ENCODE assay signal across 9 cellular contexts in genomic region chr15:72365844-72366243, GRCh38. TPM values are rescaled to one million over a fixed set of nuclear protein-coding genes. Genes with fewer than 3 reads are reported as not detected.
DNase-seq lines count a peak whose midpoint lies in the region; ATAC-seq and TF ChIP-seq lines count a peak whose summit lies in the region.
"Had no signal": no experiment of that assay in that cellular context is flagged by ENCODE, and none has a peak within 500 bp of the region (broad histone marks: within the 10 kb centered on the region; RNA-seq: fewer than 3 reads in every experiment).

No MANE protein-coding gene starts in this region.

- no peaks in the 10 kb centered on the region for H3K4me1 ChIP-seq in mucosa of descending colon (ENCODE audit: low read depth)
- H3K4me1 ChIP-seq in endodermal cell (ENCODE audit: control insufficient read depth, insufficient read depth, low read length): no peaks in the 10 kb centered on the region

- POLR2A ChIA-PET in RWPE1 (lab: Yijun Ruan, JAX; ENCODE audit: low non-redundant PET): no interaction called here

- H3K36me3 ChIP-seq in mucosa of descending colon (ENCODE audit: low read depth): no peaks in the 10 kb centered on the region
- peaks cover 23% of the 10 kb centered on the region for H3K36me3 ChIP-seq in endodermal cell (ENCODE audit: control insufficient read depth, insufficient read depth, low read length)

- TF ChIP-seq CTCF in mucosa of descending colon (IDR thresholded peaks at IDR 0.05): no peak
- TF ChIP-seq CTCF in endodermal cell (conservative IDR thresholded peaks at IDR 0.05): no peak
- TF ChIP-seq CTCF in RWPE1 (conservative IDR thresholded peaks at IDR 0.05; ENCODE audit: low read depth): no peak

- CTCF ChIA-PET in RWPE1 (lab: Yijun Ruan, JAX): interaction anchor here (0.6 kb wide), 2 partner anchors 139 to 1104 kb away, joined by 3 to 4 read pairs; no protein-coding TSS in a partner anchor

- H3K27ac ChIP-seq in endodermal cell (ENCODE audit: low read depth, low read length): no peak overlapping the region
- H3K27ac ChIP-seq in RWPE1: no peak overlapping the region
- H3K27ac ChIP-seq: heart right ventricle had no signal

- H3K4me3 ChIP-seq in mucosa of descending colon (no peak overlapping the region), endodermal cell (ENCODE audit: low read length) (no peak overlapping the region)
- H3K4me3 ChIP-seq: heart right ventricle had no signal

- H3K36me3 Mint-ChIP-seq in endodermal cell (ENCODE audit: low read depth): peaks cover 16% of the 10 kb centered on the region

- peak; percentile 79 for ATAC-seq in GM18868 (IDR thresholded peaks at IDR 0.05; ENCODE audit: unreplicated experiment)
- peak; percentile 81 for ATAC-seq in HG02623 (IDR thresholded peaks at IDR 0.05; ENCODE audit: unreplicated experiment)
- ATAC-seq in mucosa of descending colon: peak; percentile 64

- H3K9me3 ChIP-seq in mucosa of descending colon (no peaks in the 10 kb centered on the region), endodermal cell (ENCODE audit: control insufficient read depth, low read length) (no peaks in the 10 kb centered on the region)
- H3K9me3 ChIP-seq: heart right ventricle had no signal

- no peak overlapping the region for H3K9ac ChIP-seq in endodermal cell (ENCODE audit: extremely low read depth, low read length, poor library complexity, severe bottlenecking)

- no peak overlapping the region for H3K27ac Mint-ChIP-seq in endodermal cell

- 90 to 100% methylated on average over 1 of the region's 1 CpG for WGBS in endodermal cell (ENCODE audit: insufficient coverage in 1 of 2, insufficient read length in 1 of 2), 2 experiments

- intact Hi-C loops in mucosa of descending colon (cut with DNase I, micrococcal nuclease): no loop called here

- H3K27me3 ChIP-seq in endodermal cell (ENCODE audit: control insufficient read depth, insufficient read depth, low read length, poor library complexity, severe bottlenecking): no peaks in the 10 kb centered on the region
- H3K27me3 ChIP-seq: heart right ventricle had no signal

- DNase-seq in NOMO-1 (lab: John Stamatoyannopoulos, UW; ENCODE audit: unreplicated experiment in 2 of 2) (peak; percentile 79 to 86), mucosa of descending colon (peak in 1 of 3 donors; percentile 15), endodermal cell (no peak), RWPE1 (ENCODE audit: low spot score) (no peak), DMS 273 (lab: John Stamatoyannopoulos, UW; ENCODE audit: unreplicated experiment) (no peak), AG08395 (ENCODE audit: low spot score) (no peak)
- DNase-seq: heart right ventricle had no signal

- no peaks in the 10 kb centered on the region for H3K4me1 Mint-ChIP-seq in endodermal cell

- no peak overlapping the region for H3K4me3 Mint-ChIP-seq in endodermal cell

- no peaks in the 10 kb centered on the region for H3K27me3 Mint-ChIP-seq in endodermal cell (ENCODE audit: insufficient read depth)

- no peaks in the 10 kb centered on the region for H3K9me3 Mint-ChIP-seq in endodermal cell

RNA-seq across cellular contexts. Expression of gene HEXA, which starts 10.0 kb away (rescaled TPM):
- 100 to 1,000 TPM in 1 of 3 donors, 10 to 100 TPM in 2; 81.0 to 105 (median 96.5) TPM for total RNA-seq in mucosa of descending colon
- 100 to 1,000 TPM; 102 to 104 TPM for total RNA-seq in endodermal cell
- polyA plus RNA-seq in endodermal cell (2013, experiment 1 of 2): 55.3 TPM
- polyA plus RNA-seq in endodermal cell (2013, experiment 2 of 2): 47.1 TPM

RNA-seq across cellular contexts. Expression of gene TMEM202, which starts 32.3 kb away (rescaled TPM):
- total RNA-seq in mucosa of descending colon: not detected
- total RNA-seq in endodermal cell: not detected
- not detected for polyA plus RNA-seq in endodermal cell (2013, experiment 1 of 2)
- not detected for polyA plus RNA-seq in endodermal cell (2013, experiment 2 of 2)
- total RNA-seq: heart right ventricle had no signal
- polyA plus RNA-seq: heart right ventricle had no signal

RNA-seq across cellular contexts. Expression of gene CELF6, which starts 45.9 kb away (rescaled TPM):
- total RNA-seq in mucosa of descending colon (1 to 10 TPM in 2 of 3 donors, under 1 TPM in 1; 0.67 to 3.8 (median 3.0) TPM), endodermal cell (under 1 TPM; 0.46 to 0.62 TPM)
- polyA plus RNA-seq in endodermal cell (2013, experiment 1 of 2): 1.5 TPM
- 1.4 TPM for polyA plus RNA-seq in endodermal cell (2013, experiment 2 of 2)

Comparison
In these comparisons a context has a peak if more than half of its experiments do, and no peak if none do; other contexts are left out.
1. DNase-seq: peak in NOMO-1 (2 of 2); none in endodermal cell (single experiment), RWPE1 (single experiment), DMS 273 (single experiment) and AG08395 (single experiment).
2. Peak in every context shown above with its lines, with median percentiles within 50 percentile points of each other: ATAC-seq.